ENCODE assay signal across 8 cellular contexts in the genomic region with DNA sequence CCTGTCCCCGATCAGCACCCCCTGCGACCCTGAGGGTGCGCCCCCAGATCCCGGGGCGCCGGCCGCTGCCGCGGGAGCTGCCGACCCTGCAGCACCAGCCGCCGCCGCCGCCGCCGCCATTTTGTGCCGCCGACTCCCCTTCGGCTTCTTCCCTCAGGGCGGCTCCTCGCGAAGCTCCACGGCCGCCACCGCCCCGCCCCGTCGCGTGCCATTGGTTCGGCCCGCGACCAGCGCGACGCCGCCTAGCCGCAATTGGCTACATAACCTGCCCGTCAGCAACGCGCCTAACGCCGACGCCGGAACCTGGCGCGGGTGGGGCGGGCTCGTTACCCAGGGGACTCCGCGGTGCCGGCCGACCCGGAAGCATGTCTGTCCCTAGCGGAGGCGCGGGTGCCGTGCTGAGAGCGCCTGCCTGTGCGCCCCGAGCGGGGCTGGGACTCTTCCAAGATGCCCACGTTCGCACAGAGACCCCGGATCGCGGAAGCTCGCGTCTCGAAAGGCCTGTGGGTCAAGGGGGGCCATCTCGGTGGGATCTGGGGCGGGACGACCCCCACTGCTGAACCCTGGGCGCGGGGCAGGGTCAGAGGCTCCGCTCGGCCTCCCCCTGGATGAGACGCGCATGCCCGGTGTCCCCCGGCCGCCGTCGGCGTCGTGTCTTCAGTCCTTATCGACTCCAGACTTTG. TPM values are rescaled to one million over a fixed set of nuclear protein-coding genes. Genes with fewer than 3 reads are reported as not detected.
DNase-seq lines count a peak whose midpoint lies in the region; ATAC-seq and TF ChIP-seq lines count a peak whose summit lies in the region.

A gene (minus strand): TSS at position 149 of the 683 bp plus-strand sequence. CDS start 29 bp downstream, at position 120.

- H3K4me3 ChIP-seq in left lung = peak within 1 kb of the TSS; percentile 91 to 96

- intact Hi-C loops in left lung (cut with DNase I) = no loop called here

- peaks cover under 1 to 77% of the 10 kb centered on the region in 2 donors for H3K36me3 ChIP-seq in left lung

- H3K27me3 ChIP-seq in left lung = no peaks in the 10 kb centered on the region

- ATAC-seq in GM19351 (IDR thresholded peaks at IDR 0.05; ENCODE audit: unreplicated experiment) (peak; percentile 94), HG03521 (IDR thresholded peaks at IDR 0.05; ENCODE audit: unreplicated experiment) (peak; percentile 93), left lung (peak; percentile 99)

- H3K27ac ChIP-seq in C4-2B (peak within 1 kb of the TSS; percentile 91), left lung (peak within 1 kb of the TSS; percentile 73 to 91)

- peaks cover 16 to 49% of the 10 kb centered on the region in 2 donors for H3K4me1 ChIP-seq in left lung

- no peaks in the 10 kb centered on the region for H3K9me3 ChIP-seq in left lung

- DNase-seq in NCI-H69 (lab: John Stamatoyannopoulos, UW) (peak; percentile 97), dedifferentiated amniotic fluid mesenchymal stem cell (ENCODE audit: extremely low spot score) (peak; percentile 97), left lung (peak; percentile 99)
- DNase-seq in activated CD4-positive, alpha-beta T cell treated with anti-CD3 and anti-CD28 coated beads, Interleukin-2, amount 50 U/mL, for 1 hour = peak; percentile 99
- peak; percentile 99 to 100 for DNase-seq in stimulated activated CD4-positive, alpha-beta T cell treated with anti-CD3 and anti-CD28 coated beads, Interleukin-2, amount 100 ng/mL, for 48 hours

- TF ChIP-seq CTCF in C4-2B (conservative IDR thresholded peaks at IDR 0.05) (no peak; the same call in 1 of the 2 replicates), left lung (IDR thresholded peaks at IDR 0.05) (peak; percentile 53 to 78)

RNA-seq across cellular contexts. Expression of the gene that starts here (rescaled TPM):
- 100 to 1,000 TPM; 142 to 161 TPM for total RNA-seq in left lung

Comparison
In these comparisons a context has a peak if more than half of its experiments do, and no peak if none do; other contexts are left out.
1. Peak in every context shown above with its lines: DNase-seq, ATAC-seq, H3K4me3 ChIP-seq and H3K27ac ChIP-seq.